ENCODE assay signal across 21 cellular contexts in genomic region chr6:16404456-16404855, GRCh38.
DNase-seq lines count a peak whose midpoint lies in the region; ATAC-seq, FAIRE-seq and TF ChIP-seq lines count a peak whose summit lies in the region.
"Had no signal": no experiment of that assay in that cellular context is flagged by ENCODE, and none has a peak within 500 bp of the region (broad histone marks: within the 10 kb centered on the region; RNA-seq: fewer than 3 reads in every experiment).

No MANE protein-coding gene starts in this region.

- DNase-seq in GM12891 (ENCODE audit: insufficient read length, low spot score), result no peak
- no peak for DNase-seq in activated CD8-positive, alpha-beta T cell treated with anti-CD3 and anti-CD28 coated beads, Interleukin-2, amount 10 ng/mL, durations not matched to agents 7 days and 5 days
- no peak for DNase-seq in natural killer cell treated with Interleukin-12 subunit alpha and Interleukin-12 subunit beta and Interleukin-15 and Interleukin-18, amount 100 ng/mL, for 72 hours (ENCODE audit: low spot score)
- no peak for DNase-seq in stimulated activated effector memory CD8-positive, alpha-beta T cell treated with anti-CD3 and anti-CD28 coated beads, Interleukin-12 subunit alpha, Interleukin-12 subunit beta, amount 100 ng/mL, for 72 hours (ENCODE audit: low spot score in 2 of 2)
- DNase-seq in HUDEP-2 (lab: John Stamatoyannopoulos, UW; ENCODE audit: unreplicated experiment in 76 of 76), result no peak
- DNase-seq in left lung, result no peak
- DNase-seq in lower lobe of right lung, result no peak
- DNase-seq: activated T-cell treated with anti-CD3 and anti-CD28 coated beads, Interleukin-2, amount 50 U/mL, for 4 hours; caudate nucleus; CD4-positive, alpha-beta T cell; heart left ventricle; Karpas-422; left ventricle myocardium inferior; midbrain; MV-4-11; NCI-H1694 treated with DMSO at 0.1 percent for 48 hours; NCI-H2171 treated with DMSO at 0.1 percent for 48 hours; NCI-H524 treated with DMSO at 0.1 percent for 48 hours; WERI-Rb-1 had no signal

- no peak for TF ChIP-seq POLR2A in GM12891 (IDR thresholded peaks at IDR 0.05; ENCODE audit: low read depth, low read length)

- H3K9me3 Mint-ChIP-seq in activated CD8-positive, alpha-beta T cell treated with anti-CD3 and anti-CD28 coated beads, Interleukin-2, amount 10 ng/mL, durations not matched to agents 7 days and 5 days (ENCODE audit: insufficient read depth), result no peaks in the 10 kb centered on the region
- no peaks in the 10 kb centered on the region for H3K9me3 Mint-ChIP-seq in natural killer cell treated with Interleukin-12 subunit alpha and Interleukin-12 subunit beta and Interleukin-15 and Interleukin-18, amount 100 ng/mL, for 72 hours
- H3K9me3 Mint-ChIP-seq in stimulated activated effector memory CD8-positive, alpha-beta T cell treated with anti-CD3 and anti-CD28 coated beads, Interleukin-12 subunit alpha, Interleukin-12 subunit beta, amount 100 ng/mL, for 72 hours, result no peaks in the 10 kb centered on the region
- H3K9me3 Mint-ChIP-seq: activated naive CD4-positive, alpha-beta T cell treated with anti-CD3 and anti-CD28 coated beads, Interleukin-2, amount 50 U/mL, for 24 hours; activated T-cell treated with anti-CD3 and anti-CD28 coated beads, Interleukin-2, amount 50 U/mL, for 4 hours; CD4-positive, alpha-beta T cell had no signal

- H3K36me3 Mint-ChIP-seq in activated CD8-positive, alpha-beta T cell treated with anti-CD3 and anti-CD28 coated beads, Interleukin-2, amount 10 ng/mL, durations not matched to agents 7 days and 5 days (ENCODE audit: low read depth), result peaks cover 13% of the 10 kb centered on the region
- peaks cover 5% of the 10 kb centered on the region for H3K36me3 Mint-ChIP-seq in natural killer cell treated with Interleukin-12 subunit alpha and Interleukin-12 subunit beta and Interleukin-15 and Interleukin-18, amount 100 ng/mL, for 72 hours
- peaks cover 51% of the 10 kb centered on the region for H3K36me3 Mint-ChIP-seq in stimulated activated effector memory CD8-positive, alpha-beta T cell treated with anti-CD3 and anti-CD28 coated beads, Interleukin-12 subunit alpha, Interleukin-12 subunit beta, amount 100 ng/mL, for 72 hours

- peak; percentile 31 for FAIRE-seq in GM12891 (lab: Jason Lieb, UNC)

- H3K4me1 Mint-ChIP-seq in activated CD8-positive, alpha-beta T cell treated with anti-CD3 and anti-CD28 coated beads, Interleukin-2, amount 10 ng/mL, durations not matched to agents 7 days and 5 days (ENCODE audit: low read depth), result peaks cover 22% of the 10 kb centered on the region
- peaks cover 21 to 32% of the 10 kb centered on the region in 2 donors for H3K4me1 Mint-ChIP-seq in natural killer cell treated with Interleukin-12 subunit alpha and Interleukin-12 subunit beta and Interleukin-15 and Interleukin-18, amount 100 ng/mL, for 72 hours (ENCODE audit: low read depth in 2 of 2)
- peaks cover 53% of the 10 kb centered on the region for H3K4me1 Mint-ChIP-seq in stimulated activated effector memory CD8-positive, alpha-beta T cell treated with anti-CD3 and anti-CD28 coated beads, Interleukin-12 subunit alpha, Interleukin-12 subunit beta, amount 100 ng/mL, for 72 hours

- CTCF ChIA-PET in activated CD8-positive, alpha-beta T cell treated with anti-CD3 and anti-CD28 coated beads, Interleukin-2, amount 10 ng/mL, durations not matched to agents 7 days and 5 days (lab: Charles Lee), result interaction anchor here (1.0 to 1.6 kb wide), 4 partner anchors 8 to 366 kb away, joined by 3 to 8 read pairs (median 4); no protein-coding TSS in a partner anchor

- POLR2A ChIA-PET in activated CD8-positive, alpha-beta T cell treated with anti-CD3 and anti-CD28 coated beads, Interleukin-2, amount 10 ng/mL, durations not matched to agents 7 days and 5 days (lab: Charles Lee), result no interaction called here

- H3K27ac ChIP-seq in left lung (no peak overlapping the region), lower lobe of right lung (no peak overlapping the region)
- H3K27ac ChIP-seq: heart left ventricle, left ventricle myocardium inferior, WERI-Rb-1 had no signal

- H3K4me3 ChIP-seq in left lung, result no peak overlapping the region
- H3K4me3 ChIP-seq in lower lobe of right lung, result no peak overlapping the region
- H3K4me3 ChIP-seq: ascending aorta, heart left ventricle, left ventricle myocardium inferior had no signal

- H3K4me1 ChIP-seq in left lung (peaks cover 0 to 18% of the 10 kb centered on the region in 2 donors), lower lobe of right lung (peaks cover 4% of the 10 kb centered on the region)

- no peaks in the 10 kb centered on the region for H3K27me3 Mint-ChIP-seq in activated CD8-positive, alpha-beta T cell treated with anti-CD3 and anti-CD28 coated beads, Interleukin-2, amount 10 ng/mL, durations not matched to agents 7 days and 5 days (ENCODE audit: low read depth)
- H3K27me3 Mint-ChIP-seq in natural killer cell treated with Interleukin-12 subunit alpha and Interleukin-12 subunit beta and Interleukin-15 and Interleukin-18, amount 100 ng/mL, for 72 hours, result no peaks in the 10 kb centered on the region
- H3K27me3 Mint-ChIP-seq: activated naive CD4-positive, alpha-beta T cell treated with anti-CD3 and anti-CD28 coated beads, Interleukin-2, amount 50 U/mL, for 24 hours; CD4-positive, alpha-beta T cell had no signal

- TF ChIP-seq CTCF in left lung (IDR thresholded peaks at IDR 0.05) (no peak), lower lobe of right lung (IDR thresholded peaks at IDR 0.05) (no peak)

- H3K27me3 ChIP-seq in left lung (no peaks in the 10 kb centered on the region), lower lobe of right lung (ENCODE audit: low read depth) (no peaks in the 10 kb centered on the region)
- H3K27me3 ChIP-seq: ascending aorta, heart left ventricle had no signal

- intact Hi-C loops in left lung (cut with DNase I), result no loop called here
- intact Hi-C loops in lower lobe of right lung (cut with DNase I), result no loop called here

- ATAC-seq in activated CD8-positive, alpha-beta T cell treated with anti-CD3 and anti-CD28 coated beads, Interleukin-2, amount 10 ng/mL, durations not matched to agents 7 days and 5 days, result no peak
- ATAC-seq in natural killer cell treated with Interleukin-12 subunit alpha and Interleukin-12 subunit beta and Interleukin-15 and Interleukin-18, amount 100 ng/mL, for 72 hours, result peak in 1 of 2 donors; percentile 43
- ATAC-seq in stimulated activated effector memory CD8-positive, alpha-beta T cell treated with anti-CD3 and anti-CD28 coated beads, Interleukin-12 subunit alpha, Interleukin-12 subunit beta, amount 100 ng/mL, for 72 hours, result peak; percentile 47
- no peak for ATAC-seq in left lung
- ATAC-seq in lower lobe of right lung, result no peak
- ATAC-seq: heart left ventricle had no signal

- H3K27ac Mint-ChIP-seq in activated CD8-positive, alpha-beta T cell treated with anti-CD3 and anti-CD28 coated beads, Interleukin-2, amount 10 ng/mL, durations not matched to agents 7 days and 5 days, result peak overlapping the region; percentile 45
- peak overlapping the region; percentile 7 to 79 for H3K27ac Mint-ChIP-seq in natural killer cell treated with Interleukin-12 subunit alpha and Interleukin-12 subunit beta and Interleukin-15 and Interleukin-18, amount 100 ng/mL, for 72 hours
- peak overlapping the region; percentile 80 for H3K27ac Mint-ChIP-seq in stimulated activated effector memory CD8-positive, alpha-beta T cell treated with anti-CD3 and anti-CD28 coated beads, Interleukin-12 subunit alpha, Interleukin-12 subunit beta, amount 100 ng/mL, for 72 hours
- H3K27ac Mint-ChIP-seq: CD4-positive, alpha-beta T cell had no signal

- H3K4me3 Mint-ChIP-seq in activated CD8-positive, alpha-beta T cell treated with anti-CD3 and anti-CD28 coated beads, Interleukin-2, amount 10 ng/mL, durations not matched to agents 7 days and 5 days, result no peak overlapping the region
- H3K4me3 Mint-ChIP-seq in natural killer cell treated with Interleukin-12 subunit alpha and Interleukin-12 subunit beta and Interleukin-15 and Interleukin-18, amount 100 ng/mL, for 72 hours, result peak overlapping the region; percentile 38
- H3K4me3 Mint-ChIP-seq in stimulated activated effector memory CD8-positive, alpha-beta T cell treated with anti-CD3 and anti-CD28 coated beads, Interleukin-12 subunit alpha, Interleukin-12 subunit beta, amount 100 ng/mL, for 72 hours, result peak overlapping the region; percentile 44
- H3K4me3 Mint-ChIP-seq: activated naive CD4-positive, alpha-beta T cell treated with anti-CD3 and anti-CD28 coated beads, Interleukin-2, amount 50 U/mL, for 24 hours; activated T-cell treated with anti-CD3 and anti-CD28 coated beads, Interleukin-2, amount 50 U/mL, for 4 hours; CD4-positive, alpha-beta T cell had no signal

- H3K9me3 ChIP-seq in left lung (no peaks in the 10 kb centered on the region), lower lobe of right lung (no peaks in the 10 kb centered on the region)
- H3K9me3 ChIP-seq: ascending aorta, heart left ventricle, left ventricle myocardium inferior had no signal

- H3K36me3 ChIP-seq in left lung, result no peaks in the 10 kb centered on the region
- H3K36me3 ChIP-seq in lower lobe of right lung, result no peaks in the 10 kb centered on the region
- H3K36me3 ChIP-seq: ascending aorta, left ventricle myocardium inferior, WERI-Rb-1 had no signal

TF ChIP-seq in GM12891, 5 proteins besides CTCF, POLR2A, EP300 and RAD21:
- TF ChIP-seq POU2F2 (IDR thresholded peaks at IDR 0.05; ENCODE audit: low read depth, low read length), result no peak
- TF ChIP-seq POLR2AphosphoS5 (IDR thresholded peaks at IDR 0.05; ENCODE audit: low read depth, low read length), result no peak
- no peak for TF ChIP-seq TAF1 (IDR thresholded peaks at IDR 0.05; ENCODE audit: low read depth, low read length)
- TF ChIP-seq PAX5 (IDR thresholded peaks at IDR 0.05; ENCODE audit: insufficient read depth, low read length, severe bottlenecking), result no peak
- no peak for TF ChIP-seq SPI1 (IDR thresholded peaks at IDR 0.05; ENCODE audit: low read depth, low read length)
